ENCODE assay signal across 8 cellular contexts in genomic region chr3:159828542-159828943, GRCh38. TPM values are rescaled to one million over a fixed set of nuclear protein-coding genes. Genes with fewer than 3 reads are reported as not detected.
DNase-seq lines count a peak whose midpoint lies in the region; ATAC-seq, FAIRE-seq and TF ChIP-seq lines count a peak whose summit lies in the region.

No MANE protein-coding gene starts in this region.

- H3K79me2 ChIP-seq in Karpas-422 (ENCODE audit: low read length), result no peaks in the 10 kb centered on the region
- H3K79me2 ChIP-seq in osteoblast (ENCODE audit: insufficient read depth, low read length), result peaks cover 76% of the 10 kb centered on the region

- FAIRE-seq in A204.1 (lab: Jason Lieb, UNC), result peak; percentile 99

- H4K20me1 ChIP-seq in Karpas-422 (ENCODE audit: insufficient read depth, low read depth, low read length) (no peaks in the 10 kb centered on the region), osteoblast (ENCODE audit: insufficient read depth, low read length) (peaks cover 3% of the 10 kb centered on the region)

- peak; percentile 45 for ATAC-seq in GM18502 (IDR thresholded peaks at IDR 0.05; ENCODE audit: poor library complexity, unreplicated experiment)
- ATAC-seq in effector memory CD8-positive, alpha-beta T cell (replicated peaks), result no peak

- DNase-seq in Karpas-422 (peak; percentile 77), OCI-M1 (lab: John Stamatoyannopoulos, UW) (peak; percentile 50), epithelial cell of proximal tubule (ENCODE audit: low read depth) (no peak), osteoblast (ENCODE audit: insufficient read length, low spot score, missing footprints) (no peak)
- no peak for DNase-seq in activated T-helper 1 cell treated with anti-CD3 and anti-CD28 coated beads, Interleukin-12 subunit alpha, Interleukin-12 subunit beta, Interleukin-2, Interleukin-4 antibody, amounts not matched to agents 30 ng/mL and 10 ng/mL and 1 ng/mL, durations not matched to agents 14 hours and 24 hours and 36 hours (ENCODE audit: low spot score)
- no peak for DNase-seq in effector memory CD8-positive, alpha-beta T cell

- TF ChIP-seq CTCF in epithelial cell of proximal tubule (conservative IDR thresholded peaks at IDR 0.05; ENCODE audit: low read depth, low read length) (peak; percentile 65), osteoblast (IDR thresholded peaks at IDR 0.05; ENCODE audit: extremely low read depth, low read depth, low read length) (peak; percentile 64)

- no peaks in the 10 kb centered on the region for H3K9me2 ChIP-seq in Karpas-422 (replicated peaks; ENCODE audit: insufficient read depth, low read length)

- H3K4me1 ChIP-seq in Karpas-422 (ENCODE audit: low read length), result no peaks in the 10 kb centered on the region
- H3K4me1 ChIP-seq in osteoblast (ENCODE audit: insufficient read depth, low read length), result peaks cover 37% of the 10 kb centered on the region

- H3K4me2 ChIP-seq in Karpas-422 (ENCODE audit: low read depth, low read length, poor library complexity, severe bottlenecking), result no peak overlapping the region
- H3K4me2 ChIP-seq in osteoblast (ENCODE audit: insufficient read depth, low read length), result peak overlapping the region; percentile 31

- H2AFZ ChIP-seq in Karpas-422 (ENCODE audit: low read length) (no peak overlapping the region), osteoblast (ENCODE audit: low read length) (no peak overlapping the region)

- H3K4me3 ChIP-seq in Karpas-422 (ENCODE audit: low read length) (no peak overlapping the region), epithelial cell of proximal tubule (ENCODE audit: low read depth, low read length) (no peak overlapping the region), osteoblast (ENCODE audit: insufficient read depth, low read length) (no peak overlapping the region)

- H3K36me3 ChIP-seq in Karpas-422 (ENCODE audit: insufficient read depth, low read length) (no peaks in the 10 kb centered on the region), osteoblast (ENCODE audit: insufficient read depth, low read length) (no peaks in the 10 kb centered on the region)

- no peak overlapping the region for H3K9ac ChIP-seq in Karpas-422 (ENCODE audit: low read length)

- no peak overlapping the region for H3K4me3 Mint-ChIP-seq in activated T-helper 1 cell treated with anti-CD3 and anti-CD28 coated beads, Interleukin-12 subunit alpha, Interleukin-12 subunit beta, Interleukin-2, Interleukin-4 antibody, amounts not matched to agents 30 ng/mL and 10 ng/mL and 1 ng/mL, durations not matched to agents 14 hours and 24 hours and 36 hours
- H3K4me3 Mint-ChIP-seq in effector memory CD8-positive, alpha-beta T cell, result no peak overlapping the region

- no peak overlapping the region for H3K27ac Mint-ChIP-seq in activated T-helper 1 cell treated with anti-CD3 and anti-CD28 coated beads, Interleukin-12 subunit alpha, Interleukin-12 subunit beta, Interleukin-2, Interleukin-4 antibody, amounts not matched to agents 30 ng/mL and 10 ng/mL and 1 ng/mL, durations not matched to agents 14 hours and 24 hours and 36 hours
- no peak overlapping the region for H3K27ac Mint-ChIP-seq in effector memory CD8-positive, alpha-beta T cell

- intact Hi-C loops in activated T-helper 1 cell treated with anti-CD3 and anti-CD28 coated beads, Interleukin-12 subunit alpha, Interleukin-12 subunit beta, Interleukin-2, Interleukin-4 antibody, amounts not matched to agents 30 ng/mL and 10 ng/mL and 1 ng/mL, durations not matched to agents 14 hours and 24 hours and 36 hours (cut with micrococcal nuclease), result loop anchor here (1.0 kb wide), 1 partner anchor 178 kb away; no protein-coding TSS in a partner anchor

- H3K27ac ChIP-seq in Karpas-422 (ENCODE audit: low read length), result no peak overlapping the region
- peak overlapping the region; percentile 42 for H3K27ac ChIP-seq in osteoblast (ENCODE audit: low read depth, low read length)

- no peaks in the 10 kb centered on the region for H3K4me1 Mint-ChIP-seq in activated T-helper 1 cell treated with anti-CD3 and anti-CD28 coated beads, Interleukin-12 subunit alpha, Interleukin-12 subunit beta, Interleukin-2, Interleukin-4 antibody, amounts not matched to agents 30 ng/mL and 10 ng/mL and 1 ng/mL, durations not matched to agents 14 hours and 24 hours and 36 hours (ENCODE audit: low read depth)
- no peaks in the 10 kb centered on the region for H3K4me1 Mint-ChIP-seq in effector memory CD8-positive, alpha-beta T cell (ENCODE audit: low read depth in 2 of 2)

- no peaks in the 10 kb centered on the region for H3K9me3 ChIP-seq in Karpas-422 (ENCODE audit: low read length)
- no peaks in the 10 kb centered on the region for H3K9me3 ChIP-seq in osteoblast (ENCODE audit: low read depth, low read length)

- H3K27me3 ChIP-seq in Karpas-422 (ENCODE audit: low read length) (no peaks in the 10 kb centered on the region), osteoblast (ENCODE audit: insufficient read depth, low read length) (no peaks in the 10 kb centered on the region)

- H3K27me3 Mint-ChIP-seq in activated T-helper 1 cell treated with anti-CD3 and anti-CD28 coated beads, Interleukin-12 subunit alpha, Interleukin-12 subunit beta, Interleukin-2, Interleukin-4 antibody, amounts not matched to agents 30 ng/mL and 10 ng/mL and 1 ng/mL, durations not matched to agents 14 hours and 24 hours and 36 hours (ENCODE audit: insufficient read depth), result peaks cover 2% of the 10 kb centered on the region
- H3K27me3 Mint-ChIP-seq in effector memory CD8-positive, alpha-beta T cell, result peaks cover 0 to 6% of the 10 kb centered on the region in 2 donors

- H3K36me3 Mint-ChIP-seq in activated T-helper 1 cell treated with anti-CD3 and anti-CD28 coated beads, Interleukin-12 subunit alpha, Interleukin-12 subunit beta, Interleukin-2, Interleukin-4 antibody, amounts not matched to agents 30 ng/mL and 10 ng/mL and 1 ng/mL, durations not matched to agents 14 hours and 24 hours and 36 hours (ENCODE audit: low read depth), result no peaks in the 10 kb centered on the region
- H3K36me3 Mint-ChIP-seq in effector memory CD8-positive, alpha-beta T cell (ENCODE audit: insufficient read depth), result no peaks in the 10 kb centered on the region

- H3K9me3 Mint-ChIP-seq in activated T-helper 1 cell treated with anti-CD3 and anti-CD28 coated beads, Interleukin-12 subunit alpha, Interleukin-12 subunit beta, Interleukin-2, Interleukin-4 antibody, amounts not matched to agents 30 ng/mL and 10 ng/mL and 1 ng/mL, durations not matched to agents 14 hours and 24 hours and 36 hours, result no peaks in the 10 kb centered on the region
- H3K9me3 Mint-ChIP-seq in effector memory CD8-positive, alpha-beta T cell, result no peaks in the 10 kb centered on the region

RNA-seq across cellular contexts. Expression of gene SCHIP1, which starts 11.1 kb away (rescaled TPM):
- total RNA-seq in Karpas-422 (2014; rRNA removed; shearing (Covaris generic); ENCODE audit: low replicate concordance), result not detected in 2 replicates
- total RNA-seq in epithelial cell of proximal tubule (3.0 and 8.7 TPM in 2 replicates), osteoblast (1.8 and 2.4 TPM in 2 replicates)
- 0.12 TPM in 1 of 2 replicates, not detected in the other for total RNA-seq in activated T-helper 1 cell treated with anti-CD3 and anti-CD28 coated beads, Interleukin-12 subunit alpha, Interleukin-12 subunit beta, Interleukin-2, Interleukin-4 antibody, amounts not matched to agents 30 ng/mL and 10 ng/mL and 1 ng/mL, durations not matched to agents 14 hours and 24 hours and 36 hours

Comparison
In these comparisons a context has a peak if more than half of its experiments do, and no peak if none do; other contexts are left out.
1. DNase-seq: peak in Karpas-422 (single experiment) and OCI-M1 (single experiment); none in epithelial cell of proximal tubule (single experiment), osteoblast (single experiment), activated T-helper 1 cell treated with anti-CD3 and anti-CD28 coated beads, Interleukin-12 subunit alpha, Interleukin-12 subunit beta, Interleukin-2, Interleukin-4 antibody, amounts not matched to agents 30 ng/mL and 10 ng/mL and 1 ng/mL, durations not matched to agents 14 hours and 24 hours and 36 hours (single experiment) and effector memory CD8-positive, alpha-beta T cell (0 of 3).